ENCODE assay signal across 16 cellular contexts in genomic region chr3:146521356-146521755, GRCh38. TPM values are rescaled to one million over a fixed set of nuclear protein-coding genes. Genes with fewer than 3 reads are reported as not detected.
DNase-seq lines count a peak whose midpoint lies in the region; ATAC-seq and TF ChIP-seq lines count a peak whose summit lies in the region.
"Had no signal": no experiment of that assay in that cellular context is flagged by ENCODE, and none has a peak within 500 bp of the region (broad histone marks: within the 10 kb centered on the region; RNA-seq: fewer than 3 reads in every experiment).

No MANE protein-coding gene starts in this region.

- no peak overlapping the region for H3K4me3 ChIP-seq in Panc1 (ENCODE audit: low read depth in 2 of 2, low read length in 2 of 2)
- no peak overlapping the region for H3K4me3 ChIP-seq in prostate gland
- H3K4me3 ChIP-seq: K562 had no signal

- TF ChIP-seq CTCF in Calu3 (IDR thresholded peaks at IDR 0.05; ENCODE audit: unreplicated experiment) = no peak
- no peak for TF ChIP-seq CTCF in Panc1 (IDR thresholded peaks at IDR 0.05)
- TF ChIP-seq CTCF in prostate gland (IDR thresholded peaks at IDR 0.05) = no peak

- intact Hi-C loops in Calu3 (cut with micrococcal nuclease; ENCODE audit: unreplicated experiment) = no loop called here
- intact Hi-C loops in Panc1 (cut with micrococcal nuclease; ENCODE audit: unreplicated experiment) = no loop called here
- intact Hi-C loops in prostate gland (cut with DNase I) = no loop called here

- H3K4me1 ChIP-seq in Panc1 (ENCODE audit: control insufficient read depth, insufficient read depth, low read length) (peaks cover 16% of the 10 kb centered on the region; the same call in 1 of the 2 replicates), prostate gland (replicated peaks) (no peaks in the 10 kb centered on the region)
- H3K4me1 ChIP-seq: BE2C had no signal

- H3K4me3 Mint-ChIP-seq in Calu3 (ENCODE audit: low read depth, unreplicated experiment) = no peak overlapping the region
- H3K4me3 Mint-ChIP-seq: CD8-positive, alpha-beta T cell had no signal

- no peaks in the 10 kb centered on the region for H3K9me3 Mint-ChIP-seq in Calu3 (ENCODE audit: low read depth, unreplicated experiment)
- H3K9me3 Mint-ChIP-seq: CD8-positive, alpha-beta T cell had no signal

- in situ Hi-C loops in Panc1 (cut with HindIII; ENCODE audit: low pct_unique_long_range_greater_than_20kb, low sequenced_read_pairs) = no loop called here

- no peak for DNase-seq in Calu3
- DNase-seq in HCEC 1CT = peak; percentile 44
- no peak for DNase-seq in Panc1 (ENCODE audit: low read depth, low spot score)
- peak; percentile 46 for DNase-seq in myocyte (ENCODE audit: low read depth)
- no peak for DNase-seq in prostate gland (ENCODE audit: low spot score)
- DNase-seq in CD1c-positive myeloid dendritic cell (ENCODE audit: extremely low spot score) = no peak
- DNase-seq in glomerular visceral epithelial cell (ENCODE audit: extremely low spot score) = no peak
- DNase-seq: BE2C; CD8-positive, alpha-beta T cell; COR-L47; DMS53; GF-D8 had no signal

- H3K27ac ChIP-seq in Panc1 (ENCODE audit: low read length) (0 out of 2 replicates have a peak overlapping the region, but pooled peaks have one; percentile 20), prostate gland (no peak overlapping the region)
- H3K27ac ChIP-seq: C4-2B had no signal

- peaks cover 64% of the 10 kb centered on the region for H3K4me1 Mint-ChIP-seq in Calu3 (ENCODE audit: low read depth, unreplicated experiment)

- BruUV-seq in Calu3 (replicated peaks; lab: Mats Ljungman, UMichigan) (no TSS peak), Panc1 (replicated peaks; lab: Mats Ljungman, UMichigan) (no TSS peak)

- no peak for ATAC-seq in Panc1
- no peak for ATAC-seq in HG03108 (IDR thresholded peaks at IDR 0.05; ENCODE audit: unreplicated experiment)
- ATAC-seq: CD8-positive, alpha-beta T cell; K562 had no signal

- H3K27me3 ChIP-seq in Panc1 (ENCODE audit: control insufficient read depth, insufficient read depth, low read length) (no peaks in the 10 kb centered on the region), prostate gland (replicated peaks; ENCODE audit: insufficient read depth) (no peaks in the 10 kb centered on the region)
- H3K27me3 ChIP-seq: BE2C had no signal

- peaks cover 4% of the 10 kb centered on the region; the same call in 1 of the 2 replicates for H3K36me3 ChIP-seq in Panc1 (ENCODE audit: control insufficient read depth, insufficient read depth, low read length)
- H3K36me3 ChIP-seq in prostate gland = no peaks in the 10 kb centered on the region
- H3K36me3 ChIP-seq: BE2C had no signal

- no peak for TF ChIP-seq POLR2A in prostate gland (IDR thresholded peaks at IDR 0.05)

- H3K27me3 Mint-ChIP-seq in Calu3 (ENCODE audit: unreplicated experiment) = no peaks in the 10 kb centered on the region

- CTCF ChIA-PET in Calu3 (lab: Charles Lee) = no interaction called here
- CTCF ChIA-PET in Panc1 (lab: Charles Lee) = no interaction called here

- H3K9me3 ChIP-seq in Panc1 (ENCODE audit: control insufficient read depth, insufficient read depth, low read depth, low read length) (no peaks in the 10 kb centered on the region), prostate gland (no peaks in the 10 kb centered on the region)
- H3K9me3 ChIP-seq: BE2C had no signal

- peak overlapping the region; percentile 71 for H3K27ac Mint-ChIP-seq in Calu3 (ENCODE audit: unreplicated experiment)
- H3K27ac Mint-ChIP-seq: CD8-positive, alpha-beta T cell had no signal

- POLR2A ChIA-PET in Panc1 (lab: Charles Lee) = no interaction called here

- peaks cover 94% of the 10 kb centered on the region for H3K36me3 Mint-ChIP-seq in Calu3 (ENCODE audit: insufficient read depth, unreplicated experiment)

RNA-seq across cellular contexts. Expression of gene PLSCR1, which starts 23.1 kb away (rescaled TPM):
- total RNA-seq in Calu3 (2022) (887 and 1,018 TPM in 2 replicates), Panc1 (2021; ENCODE audit: unreplicated experiment) (52.7 TPM), myocyte (33.8 and 70.5 TPM in 2 replicates), prostate gland (10 to 100 TPM; 35.0 to 90.1 TPM)
- 21.1 TPM for polyA plus RNA-seq in Panc1 (2012; ENCODE audit: insufficient read length)
- polyA plus RNA-seq in myocyte (2012) = 20.2 TPM

RNA-seq across cellular contexts. Expression of gene PLSCR2, which starts 52.0 kb away (rescaled TPM):
- total RNA-seq in Calu3 (2022) (2.9 and 5.1 TPM in 2 replicates), Panc1 (2021; ENCODE audit: unreplicated experiment) (0.54 TPM), myocyte (not detected in 2 replicates), prostate gland (under 1 TPM in 1 of 2 donors, not detected in 1; 0.51 TPM)
- polyA plus RNA-seq in Panc1 (2012; ENCODE audit: insufficient read length) = 0.40 TPM
- polyA plus RNA-seq in myocyte (2012) = not detected
- total RNA-seq: CD8-positive, alpha-beta T cell; HT1080 had no signal

Comparison
In these comparisons a context has a peak if more than half of its experiments do, and no peak if none do; other contexts are left out.
1. DNase-seq: peak in HCEC 1CT (single experiment) and myocyte (single experiment); none in Calu3 (single experiment), Panc1 (single experiment), prostate gland (single experiment), CD1c-positive myeloid dendritic cell (single experiment) and glomerular visceral epithelial cell (single experiment).